ENCODE assay signal across 1 cellular context in genomic region chr14:81392976-81393643, GRCh38.
TF ChIP-seq lines count a peak whose summit lies in the region.

No MANE protein-coding gene starts in this region.

TF ChIP-seq in HepG2, 621 proteins besides CTCF, POLR2A, EP300 and RAD21 (continued from another document):
- no peak for TF ChIP-seq HNF1A (IDR thresholded peaks at IDR 0.05; ENCODE audit: low read depth)
- no peak for TF ChIP-seq HNF1A (CRISPR knock-in tag; IDR thresholded peaks at IDR 0.05; ENCODE audit: borderline replicate concordance)
- TF ChIP-seq ZNF160 (CRISPR knock-in tag; IDR thresholded peaks at IDR 0.05): no peak
- TF ChIP-seq SRSF9 (IDR thresholded peaks at IDR 0.05; ENCODE audit: borderline replicate concordance, insufficient read depth, low read depth, low read length, poor library complexity, severe bottlenecking): no peak
- TF ChIP-seq ZNF234 (CRISPR knock-in tag; conservative IDR thresholded peaks at IDR 0.05): no peak
- TF ChIP-seq ZBTB37 (CRISPR knock-in tag; IDR thresholded peaks at IDR 0.05): no peak
- TF ChIP-seq MIER3 (CRISPR knock-in tag; IDR thresholded peaks at IDR 0.05; ENCODE audit: borderline replicate concordance): no peak
- TF ChIP-seq ZNF337 (CRISPR knock-in tag; IDR thresholded peaks at IDR 0.05; ENCODE audit: borderline replicate concordance, low read depth): no peak
- TF ChIP-seq SAFB2 (CRISPR knock-in tag; IDR thresholded peaks at IDR 0.05; ENCODE audit: borderline replicate concordance, low read depth): no peak
- no peak for TF ChIP-seq ZFP62 (CRISPR knock-in tag; IDR thresholded peaks at IDR 0.05)
- TF ChIP-seq ZNF180 (CRISPR knock-in tag; IDR thresholded peaks at IDR 0.05; ENCODE audit: borderline replicate concordance, low read depth): no peak
- no peak for TF ChIP-seq TCF12 (IDR thresholded peaks at IDR 0.05)
- no peak for TF ChIP-seq TCF12 (CRISPR knock-in tag; IDR thresholded peaks at IDR 0.05)
- no peak for TF ChIP-seq ZIK1 (CRISPR knock-in tag; IDR thresholded peaks at IDR 0.05; ENCODE audit: borderline replicate concordance, low read depth)
